Comparison of ENCODE assay signal across 28 cellular contexts in genomic region chr16:25689137-25689836, GRCh38. TPM values are rescaled to one million over a fixed set of nuclear protein-coding genes. Genes with fewer than 3 reads are reported as not detected.
DNase-seq lines count a peak whose midpoint lies in the region; ATAC-seq and TF ChIP-seq lines count a peak whose summit lies in the region.
"Had no signal": no experiment of that assay in that cellular context is flagged by ENCODE, and none has a peak within 500 bp of the region (broad histone marks: within the 10 kb centered on the region; RNA-seq: fewer than 3 reads in every experiment).

No MANE protein-coding gene starts in this region.

- no peak for ATAC-seq in HG02973 (IDR thresholded peaks at IDR 0.05; ENCODE audit: unreplicated experiment)
- ATAC-seq: GM12878, Panc1 had no signal

- no peaks in the 10 kb centered on the region for H3K36me3 Mint-ChIP-seq in activated CD4-positive, alpha-beta T cell treated with anti-CD3 and anti-CD28 coated beads, Interleukin-2, amount 10 ng/mL, durations not matched to agents 7 days and 5 days (ENCODE audit: low read depth)
- H3K36me3 Mint-ChIP-seq: IgD-negative memory B cell had no signal

- no peak for TF ChIP-seq POLR2A in testis (IDR thresholded peaks at IDR 0.05)

- H3K27ac ChIP-seq in VCaP (peak overlapping the region; percentile 71), testis (no peak overlapping the region), tibial artery (no peak overlapping the region)
- H3K27ac ChIP-seq: RWPE1 had no signal

- 43 to 57% methylated on average over 10 of the region's 10 CpGs for WGBS in testis, 2 donors

- H3K36me3 ChIP-seq in testis (ENCODE audit: low read depth, missing control alignments) = no peaks in the 10 kb centered on the region
- H3K36me3 ChIP-seq in tibial artery = no peaks in the 10 kb centered on the region

- peaks cover 4% of the 10 kb centered on the region for H3K4me1 Mint-ChIP-seq in activated CD4-positive, alpha-beta T cell treated with anti-CD3 and anti-CD28 coated beads, Interleukin-2, amount 10 ng/mL, durations not matched to agents 7 days and 5 days

- no peaks in the 10 kb centered on the region for H3K9me3 ChIP-seq in testis
- H3K9me3 ChIP-seq in tibial artery = no peaks in the 10 kb centered on the region
- H3K9me3 ChIP-seq: SK-N-SH had no signal

- peaks cover 37% of the 10 kb centered on the region for H3K27me3 Mint-ChIP-seq in activated CD4-positive, alpha-beta T cell treated with anti-CD3 and anti-CD28 coated beads, Interleukin-2, amount 10 ng/mL, durations not matched to agents 7 days and 5 days

- POLR2A ChIA-PET in activated CD4-positive, alpha-beta T cell treated with anti-CD3 and anti-CD28 coated beads, Interleukin-2, amount 10 ng/mL, durations not matched to agents 7 days and 5 days (lab: Charles Lee) = no interaction called here

- no peak overlapping the region for H3K27ac Mint-ChIP-seq in activated CD4-positive, alpha-beta T cell treated with anti-CD3 and anti-CD28 coated beads, Interleukin-2, amount 10 ng/mL, durations not matched to agents 7 days and 5 days
- H3K27ac Mint-ChIP-seq: CD4-positive, alpha-beta T cell; IgD-negative memory B cell; T-helper 1 cell treated with Interleukin-12 subunit alpha and Interleukin-12 subunit beta and Interleukin-4 antibody, amounts not matched to agents 30 μg/mL and 1 μg/mL, for 36 hours had no signal

- no peak overlapping the region for H3K4me3 Mint-ChIP-seq in activated CD4-positive, alpha-beta T cell treated with anti-CD3 and anti-CD28 coated beads, Interleukin-2, amount 10 ng/mL, durations not matched to agents 7 days and 5 days
- H3K4me3 Mint-ChIP-seq: CD4-positive, alpha-beta T cell; T-helper 1 cell treated with Interleukin-12 subunit alpha and Interleukin-12 subunit beta and Interleukin-4 antibody, amounts not matched to agents 30 μg/mL and 1 μg/mL, for 36 hours had no signal

- DNase-seq in LNCaP clone FGC (ENCODE audit: low read depth) (peak; percentile 70), NCI-H2029 treated with DMSO at 0.1 percent for 48 hours (lab: John Stamatoyannopoulos, UW) (peak; percentile 41), testis (peak; percentile 32), tibial artery (no peak)
- DNase-seq in activated CD4-positive, alpha-beta T cell treated with anti-CD3 and anti-CD28 coated beads, Interleukin-2, amount 10 ng/mL, durations not matched to agents 7 days and 5 days = no peak
- DNase-seq: CD4-positive, alpha-beta T cell; DMS79; EL; GDM1; GOT3; HCEC 1CT; NCI-H1092 treated with DMSO at 0.1 percent for 48 hours; NCI-H1436; NCI-H187; NCI-H2107; NCI-H526 treated with DMSO at 0.1 percent for 48 hours; SIG-M5; SK-N-SH; SW 1271 had no signal

- H3K4me1 ChIP-seq in testis = no peaks in the 10 kb centered on the region
- H3K4me1 ChIP-seq in tibial artery = peaks cover 0 to 17% (median 10%) of the 10 kb centered on the region in 4 donors

- H3K27me3 ChIP-seq in testis = no peaks in the 10 kb centered on the region
- peaks cover 0 to 40% of the 10 kb centered on the region in 2 donors for H3K27me3 ChIP-seq in tibial artery

- CTCF ChIA-PET in activated CD4-positive, alpha-beta T cell treated with anti-CD3 and anti-CD28 coated beads, Interleukin-2, amount 10 ng/mL, durations not matched to agents 7 days and 5 days (lab: Charles Lee) = no interaction called here

- no peaks in the 10 kb centered on the region for H3K9me3 Mint-ChIP-seq in activated CD4-positive, alpha-beta T cell treated with anti-CD3 and anti-CD28 coated beads, Interleukin-2, amount 10 ng/mL, durations not matched to agents 7 days and 5 days
- H3K9me3 Mint-ChIP-seq: CD4-positive, alpha-beta T cell; T-helper 1 cell treated with Interleukin-12 subunit alpha and Interleukin-12 subunit beta and Interleukin-4 antibody, amounts not matched to agents 30 μg/mL and 1 μg/mL, for 36 hours had no signal

- intact Hi-C loops in testis (cut with DNase I; ENCODE audit: low total_unique reads) = no loop called here
- intact Hi-C loops in tibial artery (cut with DNase I; ENCODE audit: low total_unique reads) = no loop called here

- no peak overlapping the region for H3K4me3 ChIP-seq in LNCaP clone FGC (ENCODE audit: low read depth, low read length)
- no peak overlapping the region for H3K4me3 ChIP-seq in testis
- H3K4me3 ChIP-seq in tibial artery = no peak overlapping the region
- H3K4me3 ChIP-seq: GM12878 had no signal

- no peak for TF ChIP-seq CTCF in LNCaP clone FGC (IDR thresholded peaks at IDR 0.05; ENCODE audit: control insufficient read depth, extremely low read depth, insufficient read depth)
- no peak for TF ChIP-seq CTCF in VCaP (conservative IDR thresholded peaks at IDR 0.05)
- TF ChIP-seq CTCF in testis (IDR thresholded peaks at IDR 0.05) = no peak
- no peak for TF ChIP-seq CTCF in tibial artery (IDR thresholded peaks at IDR 0.05)

RNA-seq across cellular contexts. Expression of gene HS3ST4, which starts 2.5 kb away (rescaled TPM):
- total RNA-seq in testis = 1 to 10 TPM; 2.6 to 2.7 TPM
- 0.37 TPM for polyA plus RNA-seq in testis (ENCODE audit: insufficient read depth, low read depth, low replicate concordance)
- not detected for total RNA-seq in activated CD4-positive, alpha-beta T cell treated with anti-CD3 and anti-CD28 coated beads, Interleukin-2, amount 10 ng/mL, durations not matched to agents 7 days and 5 days
- total RNA-seq: CD4-positive, alpha-beta T cell; GM12878; OCI-LY7 had no signal
- polyA plus RNA-seq: BJ, IgD-negative memory B cell, SK-N-SH had no signal

Comparison
In these comparisons a context has a peak if more than half of its experiments do, and no peak if none do; other contexts are left out.
1. DNase-seq: peak in LNCaP clone FGC (single experiment), NCI-H2029 treated with DMSO at 0.1 percent for 48 hours (single experiment) and testis (single experiment); none in tibial artery (0 of 2) and activated CD4-positive, alpha-beta T cell treated with anti-CD3 and anti-CD28 coated beads, Interleukin-2, amount 10 ng/mL, durations not matched to agents 7 days and 5 days (single experiment).